ENCODE assay signal across 8 cellular contexts in the genomic region with DNA sequence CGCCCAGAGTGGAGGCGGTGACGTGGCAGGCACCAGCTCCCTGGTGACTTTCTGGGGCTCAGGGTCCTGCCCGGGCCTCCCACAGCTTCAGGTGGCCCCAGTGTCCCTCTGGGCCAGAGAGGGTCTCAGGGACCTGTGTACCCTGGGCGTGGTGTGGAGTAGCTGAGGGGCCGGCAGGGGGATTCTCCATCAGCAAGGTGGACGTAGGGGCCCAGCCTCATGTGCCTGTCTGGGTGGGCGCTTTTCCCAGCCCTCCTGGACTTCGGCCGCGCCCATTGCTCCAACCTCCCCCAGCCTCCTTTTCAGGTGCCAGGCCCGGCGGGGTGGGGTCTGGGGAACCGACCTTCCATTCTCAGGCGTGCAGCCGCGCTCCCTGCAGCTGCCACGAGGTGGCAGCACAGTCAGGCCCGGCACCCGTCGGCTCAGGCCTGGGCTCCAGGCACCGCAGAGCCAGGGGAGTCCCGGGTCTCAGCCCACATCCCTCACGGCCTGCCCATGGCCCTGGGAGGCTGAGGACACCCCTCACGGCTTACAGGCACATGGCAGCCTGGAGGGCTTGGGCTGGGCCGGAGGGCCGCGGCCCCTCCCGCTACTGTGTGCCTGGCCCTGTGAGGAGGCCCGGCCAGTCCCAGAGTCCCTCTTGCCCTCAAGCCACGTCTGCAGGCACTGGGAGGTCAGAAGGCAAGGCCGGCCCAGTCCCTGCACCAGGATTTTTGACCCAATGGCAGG. TPM values are rescaled to one million over a fixed set of nuclear protein-coding genes. Genes with fewer than 3 reads are reported as not detected.
A peak's percentile ranks its signal among the peaks of the same experiment; 100 is the strongest.
DNase-seq lines count a peak whose midpoint lies in the region; ATAC-seq and TF ChIP-seq lines count a peak whose summit lies in the region.

No MANE protein-coding gene starts in this region.

- ATAC-seq in HG03025 (IDR thresholded peaks at IDR 0.05; ENCODE audit: low FRiP score, unreplicated experiment) (no peak), GM21786 (IDR thresholded peaks at IDR 0.05; ENCODE audit: unreplicated experiment) (no peak)

- H3K4me3 Mint-ChIP-seq in MCF 10A (ENCODE audit: unreplicated experiment) = no peak overlapping the region

- CTCF ChIA-PET in MCF 10A (lab: Yijun Ruan, JAX) = interaction anchor here (0.6 to 1.3 kb wide), 9 partner anchors 22 to 904 kb away, joined by 3 to 5 read pairs (median 3); no protein-coding TSS in a partner anchor

- intact Hi-C loops in MCF 10A (cut with micrococcal nuclease) = loop anchor here (5.0 to 10.0 kb wide), 2 partner anchors 88 to 104 kb away; partner anchors contain the start of gene TOLLIP

- peak; percentile 96 for TF ChIP-seq CTCF in GM06990 (IDR thresholded peaks at IDR 0.05; ENCODE audit: insufficient read depth, low read length, poor library complexity, severe bottlenecking)
- TF ChIP-seq CTCF in VCaP (conservative IDR thresholded peaks at IDR 0.05) = peak; percentile 96
- peak; percentile 87 for TF ChIP-seq CTCF in MCF 10A (IDR thresholded peaks at IDR 0.05; ENCODE audit: unreplicated experiment)

- H3K27ac Mint-ChIP-seq in MCF 10A (ENCODE audit: low read depth, unreplicated experiment) = no peak overlapping the region

- no peaks in the 10 kb centered on the region for H3K27me3 ChIP-seq in GM06990 (replicated peaks; ENCODE audit: control insufficient read depth, insufficient read depth, low read length)

- no peaks in the 10 kb centered on the region for H3K36me3 Mint-ChIP-seq in MCF 10A (ENCODE audit: insufficient read depth, unreplicated experiment)

- no peaks in the 10 kb centered on the region for H3K4me1 Mint-ChIP-seq in MCF 10A (ENCODE audit: insufficient read depth, unreplicated experiment)

- DNase-seq in GM06990 (ENCODE audit: extremely low read depth, insufficient read length) (peak; percentile 46), LoVo (ENCODE audit: low spot score) (peak; percentile 64), MCF 10A (ENCODE audit: unreplicated experiment) (peak; percentile 59), inferior parietal cortex (ENCODE audit: extremely low spot score) (peak; percentile 51)
- peak; percentile 23 to 60 for DNase-seq in stimulated activated CD4-positive, alpha-beta T cell treated with anti-CD3 and anti-CD28 coated beads, Interleukin-1b, Interleukin-23, amount 100 ng/mL, for 1 hour (ENCODE audit: low read depth in 2 of 2)

- H3K27me3 Mint-ChIP-seq in MCF 10A (ENCODE audit: insufficient read depth, unreplicated experiment) = no peaks in the 10 kb centered on the region

- no peaks in the 10 kb centered on the region for H3K9me3 Mint-ChIP-seq in MCF 10A (ENCODE audit: unreplicated experiment)

- BruUV-seq in MCF 10A (replicated peaks; lab: Mats Ljungman, UMichigan) = no TSS peak

- POLR2A ChIA-PET in MCF 10A (lab: Yijun Ruan, JAX) = no interaction called here

- no peak overlapping the region for H3K4me3 ChIP-seq in GM06990 (replicated peaks; ENCODE audit: low read depth, low read length)

- H3K27ac ChIP-seq in VCaP = no peak overlapping the region

- H3K36me3 ChIP-seq in GM06990 (ENCODE audit: control insufficient read depth, insufficient read depth, low read length) = no peaks in the 10 kb centered on the region

RNA-seq across cellular contexts. Expression of gene MUC5B, which starts 19.9 kb away (rescaled TPM):
- total RNA-seq in MCF 10A (2022) = not detected in 2 replicates

RNA-seq across cellular contexts. Expression of gene MUC5AC, which starts 45.2 kb away (rescaled TPM):
- total RNA-seq in MCF 10A (2022) = not detected in 2 replicates
